In genomic region chr15:58142827-58143226, GRCh38 we compare ENCODE assay signal across 1 cellular context.
TF ChIP-seq lines count a peak whose summit lies in the region.

No MANE protein-coding gene starts in this region.

TF ChIP-seq in K562, 482 proteins besides CTCF, POLR2A, EP300 and RAD21 (continued from another document and continues in another):
- TF ChIP-seq FOXP4 (CRISPR knock-in tag; IDR thresholded peaks at IDR 0.05; ENCODE audit: borderline replicate concordance) (no peak), NRF1 (conservative IDR thresholded peaks at IDR 0.05 in 1 of 2, IDR thresholded peaks at IDR 0.05 in 1 of 2) (peak; percentile 7 to 17; a peak in 1 of 4 replicates), ESRRB (CRISPR knock-in tag; IDR thresholded peaks at IDR 0.05; ENCODE audit: borderline replicate concordance) (no peak), ZNF764 (CRISPR knock-in tag; IDR thresholded peaks at IDR 0.05; ENCODE audit: low read depth) (no peak), ZNF57 (CRISPR knock-in tag; IDR thresholded peaks at IDR 0.05) (no peak), SMAD3 (CRISPR knock-in tag; conservative IDR thresholded peaks at IDR 0.05) (no peak), SRSF7 (optimal IDR thresholded peaks at IDR 0.05; ENCODE audit: low read depth, low read length) (no peak), KAT2B (IDR thresholded peaks at IDR 0.05; ENCODE audit: low read depth, low read length) (no peak), CEBPG (CRISPR knock-in tag; IDR thresholded peaks at IDR 0.05) (peak; percentile 98), CEBPG (tag; conservative IDR thresholded peaks at IDR 0.05 in 1 of 2, IDR thresholded peaks at IDR 0.05 in 1 of 2) (peak; percentile 89 to 99), EGR1 (conservative IDR thresholded peaks at IDR 0.05) (no peak), ARHGAP35 (IDR thresholded peaks at IDR 0.05; ENCODE audit: partially characterized antibody) (no peak), ZNF551 (CRISPR knock-in tag; IDR thresholded peaks at IDR 0.05) (no peak), EP400 (IDR thresholded peaks at IDR 0.05) (peak; percentile 63), ZKSCAN1 (IDR thresholded peaks at IDR 0.05; ENCODE audit: low read depth, low read length) (no peak), ZNF165 (CRISPR knock-in tag; IDR thresholded peaks at IDR 0.05; ENCODE audit: borderline replicate concordance) (no peak), SMARCA5 (IDR thresholded peaks at IDR 0.05) (no peak), KAT8 (IDR thresholded peaks at IDR 0.05; ENCODE audit: low read depth) (no peak), OTX1 (CRISPR knock-in tag; IDR thresholded peaks at IDR 0.05) (no peak), SMARCC2 (IDR thresholded peaks at IDR 0.05; ENCODE audit: low read depth) (peak; percentile 17; the same call in 1 of the 2 replicates), CGGBP1 (CRISPR knock-in tag; IDR thresholded peaks at IDR 0.05) (no peak), XRCC5 (IDR thresholded peaks at IDR 0.05; ENCODE audit: low read depth, low read length) (no peak), FOXK1 (CRISPR knock-in tag; IDR thresholded peaks at IDR 0.05; ENCODE audit: borderline replicate concordance) (no peak), CBX5 (IDR thresholded peaks at IDR 0.05; ENCODE audit: borderline replicate concordance, low read depth) (no peak), PYGO2 (tag; IDR thresholded peaks at IDR 0.05) (no peak), TCF3 (CRISPR knock-in tag; IDR thresholded peaks at IDR 0.05) (no peak)
- TF ChIP-seq, protein P1, sequence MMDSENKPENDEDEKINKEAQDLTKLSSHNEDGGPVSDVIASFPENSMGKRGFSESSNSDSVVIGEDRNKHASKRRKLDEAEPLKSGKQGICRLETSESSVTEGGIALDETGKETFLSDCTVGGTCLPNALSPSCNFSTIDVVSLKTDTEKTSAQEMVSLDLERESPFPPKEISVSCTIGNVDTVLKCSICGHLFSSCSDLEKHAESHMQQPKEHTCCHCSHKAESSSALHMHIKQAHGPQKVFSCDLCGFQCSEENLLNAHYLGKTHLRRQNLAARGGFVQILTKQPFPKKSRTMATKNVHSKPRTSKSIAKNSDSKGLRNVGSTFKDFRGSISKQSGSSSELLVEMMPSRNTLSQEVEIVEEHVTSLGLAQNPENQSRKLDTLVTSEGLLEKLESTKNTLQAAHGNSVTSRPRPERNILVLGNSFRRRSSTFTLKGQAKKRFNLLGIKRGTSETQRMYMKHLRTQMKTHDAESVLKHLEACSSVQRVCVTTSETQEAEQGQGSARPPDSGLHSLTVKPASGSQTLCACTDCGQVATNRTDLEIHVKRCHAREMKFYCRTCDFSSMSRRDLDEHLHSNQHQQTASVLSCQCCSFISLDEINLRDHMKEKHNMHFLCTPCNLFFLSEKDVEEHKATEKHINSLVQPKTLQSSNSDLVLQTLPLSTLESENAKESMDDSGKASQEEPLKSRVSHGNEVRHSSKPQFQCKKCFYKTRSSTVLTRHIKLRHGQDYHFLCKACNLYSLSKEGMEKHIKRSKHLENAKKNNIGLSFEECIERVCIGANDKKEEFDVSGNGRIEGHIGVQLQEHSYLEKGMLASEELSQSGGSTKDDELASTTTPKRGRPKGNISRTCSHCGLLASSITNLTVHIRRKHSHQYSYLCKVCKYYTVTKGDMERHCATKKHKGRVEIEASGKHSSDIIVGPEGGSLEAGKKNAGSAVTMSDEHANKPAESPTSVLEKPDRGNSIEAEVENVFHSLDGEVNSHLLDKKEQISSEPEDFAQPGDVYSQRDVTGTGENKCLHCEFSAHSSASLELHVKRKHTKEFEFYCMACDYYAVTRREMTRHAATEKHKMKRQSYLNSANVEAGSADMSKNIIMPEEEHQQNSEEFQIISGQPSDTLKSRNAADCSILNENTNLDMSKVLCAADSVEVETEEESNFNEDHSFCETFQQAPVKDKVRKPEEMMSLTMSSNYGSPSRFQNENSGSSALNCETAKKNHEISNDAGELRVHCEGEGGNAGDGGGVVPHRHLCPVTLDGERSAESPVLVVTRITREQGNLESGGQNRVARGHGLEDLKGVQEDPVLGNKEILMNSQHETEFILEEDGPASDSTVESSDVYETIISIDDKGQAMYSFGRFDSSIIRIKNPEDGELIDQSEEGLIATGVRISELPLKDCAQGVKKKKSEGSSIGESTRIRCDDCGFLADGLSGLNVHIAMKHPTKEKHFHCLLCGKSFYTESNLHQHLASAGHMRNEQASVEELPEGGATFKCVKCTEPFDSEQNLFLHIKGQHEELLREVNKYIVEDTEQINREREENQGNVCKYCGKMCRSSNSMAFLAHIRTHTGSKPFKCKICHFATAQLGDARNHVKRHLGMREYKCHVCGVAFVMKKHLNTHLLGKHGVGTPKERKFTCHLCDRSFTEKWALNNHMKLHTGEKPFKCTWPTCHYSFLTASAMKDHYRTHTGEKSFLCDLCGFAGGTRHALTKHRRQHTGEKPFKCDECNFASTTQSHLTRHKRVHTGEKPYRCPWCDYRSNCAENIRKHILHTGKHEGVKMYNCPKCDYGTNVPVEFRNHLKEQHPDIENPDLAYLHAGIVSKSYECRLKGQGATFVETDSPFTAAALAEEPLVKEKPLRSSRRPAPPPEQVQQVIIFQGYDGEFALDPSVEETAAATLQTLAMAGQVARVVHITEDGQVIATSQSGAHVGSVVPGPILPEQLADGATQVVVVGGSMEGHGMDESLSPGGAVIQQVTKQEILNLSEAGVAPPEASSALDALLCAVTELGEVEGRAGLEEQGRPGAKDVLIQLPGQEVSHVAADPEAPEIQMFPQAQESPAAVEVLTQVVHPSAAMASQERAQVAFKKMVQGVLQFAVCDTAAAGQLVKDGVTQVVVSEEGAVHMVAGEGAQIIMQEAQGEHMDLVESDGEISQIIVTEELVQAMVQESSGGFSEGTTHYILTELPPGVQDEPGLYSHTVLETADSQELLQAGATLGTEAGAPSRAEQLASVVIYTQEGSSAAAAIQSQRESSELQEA (IDR thresholded peaks at IDR 0.05; ENCODE audit: low read depth): no peak
- TF ChIP-seq, protein P2, sequence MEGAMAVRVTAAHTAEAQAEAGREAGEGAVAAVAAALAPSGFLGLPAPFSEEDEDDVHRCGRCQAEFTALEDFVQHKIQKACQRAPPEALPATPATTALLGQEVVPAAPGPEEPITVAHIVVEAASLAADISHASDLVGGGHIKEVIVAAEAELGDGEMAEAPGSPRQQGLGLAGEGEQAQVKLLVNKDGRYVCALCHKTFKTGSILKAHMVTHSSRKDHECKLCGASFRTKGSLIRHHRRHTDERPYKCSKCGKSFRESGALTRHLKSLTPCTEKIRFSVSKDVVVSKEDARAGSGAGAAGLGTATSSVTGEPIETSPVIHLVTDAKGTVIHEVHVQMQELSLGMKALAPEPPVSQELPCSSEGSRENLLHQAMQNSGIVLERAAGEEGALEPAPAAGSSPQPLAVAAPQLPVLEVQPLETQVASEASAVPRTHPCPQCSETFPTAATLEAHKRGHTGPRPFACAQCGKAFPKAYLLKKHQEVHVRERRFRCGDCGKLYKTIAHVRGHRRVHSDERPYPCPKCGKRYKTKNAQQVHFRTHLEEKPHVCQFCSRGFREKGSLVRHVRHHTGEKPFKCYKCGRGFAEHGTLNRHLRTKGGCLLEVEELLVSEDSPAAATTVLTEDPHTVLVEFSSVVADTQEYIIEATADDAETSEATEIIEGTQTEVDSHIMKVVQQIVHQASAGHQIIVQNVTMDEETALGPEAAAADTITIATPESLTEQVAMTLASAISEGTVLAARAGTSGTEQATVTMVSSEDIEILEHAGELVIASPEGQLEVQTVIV (CRISPR knock-in tag; IDR thresholded peaks at IDR 0.05; ENCODE audit: borderline replicate concordance): no peak
- TF ChIP-seq, protein P3, sequence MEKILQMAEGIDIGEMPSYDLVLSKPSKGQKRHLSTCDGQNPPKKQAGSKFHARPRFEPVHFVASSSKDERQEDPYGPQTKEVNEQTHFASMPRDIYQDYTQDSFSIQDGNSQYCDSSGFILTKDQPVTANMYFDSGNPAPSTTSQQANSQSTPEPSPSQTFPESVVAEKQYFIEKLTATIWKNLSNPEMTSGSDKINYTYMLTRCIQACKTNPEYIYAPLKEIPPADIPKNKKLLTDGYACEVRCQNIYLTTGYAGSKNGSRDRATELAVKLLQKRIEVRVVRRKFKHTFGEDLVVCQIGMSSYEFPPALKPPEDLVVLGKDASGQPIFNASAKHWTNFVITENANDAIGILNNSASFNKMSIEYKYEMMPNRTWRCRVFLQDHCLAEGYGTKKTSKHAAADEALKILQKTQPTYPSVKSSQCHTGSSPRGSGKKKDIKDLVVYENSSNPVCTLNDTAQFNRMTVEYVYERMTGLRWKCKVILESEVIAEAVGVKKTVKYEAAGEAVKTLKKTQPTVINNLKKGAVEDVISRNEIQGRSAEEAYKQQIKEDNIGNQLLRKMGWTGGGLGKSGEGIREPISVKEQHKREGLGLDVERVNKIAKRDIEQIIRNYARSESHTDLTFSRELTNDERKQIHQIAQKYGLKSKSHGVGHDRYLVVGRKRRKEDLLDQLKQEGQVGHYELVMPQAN (IDR thresholded peaks at IDR 0.05; ENCODE audit: borderline replicate concordance): no peak
- TF ChIP-seq, protein P4, sequence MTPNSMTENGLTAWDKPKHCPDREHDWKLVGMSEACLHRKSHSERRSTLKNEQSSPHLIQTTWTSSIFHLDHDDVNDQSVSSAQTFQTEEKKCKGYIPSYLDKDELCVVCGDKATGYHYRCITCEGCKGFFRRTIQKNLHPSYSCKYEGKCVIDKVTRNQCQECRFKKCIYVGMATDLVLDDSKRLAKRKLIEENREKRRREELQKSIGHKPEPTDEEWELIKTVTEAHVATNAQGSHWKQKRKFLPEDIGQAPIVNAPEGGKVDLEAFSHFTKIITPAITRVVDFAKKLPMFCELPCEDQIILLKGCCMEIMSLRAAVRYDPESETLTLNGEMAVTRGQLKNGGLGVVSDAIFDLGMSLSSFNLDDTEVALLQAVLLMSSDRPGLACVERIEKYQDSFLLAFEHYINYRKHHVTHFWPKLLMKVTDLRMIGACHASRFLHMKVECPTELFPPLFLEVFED (CRISPR knock-in tag; conservative IDR thresholded peaks at IDR 0.05): no peak
- TF ChIP-seq, protein P5, sequence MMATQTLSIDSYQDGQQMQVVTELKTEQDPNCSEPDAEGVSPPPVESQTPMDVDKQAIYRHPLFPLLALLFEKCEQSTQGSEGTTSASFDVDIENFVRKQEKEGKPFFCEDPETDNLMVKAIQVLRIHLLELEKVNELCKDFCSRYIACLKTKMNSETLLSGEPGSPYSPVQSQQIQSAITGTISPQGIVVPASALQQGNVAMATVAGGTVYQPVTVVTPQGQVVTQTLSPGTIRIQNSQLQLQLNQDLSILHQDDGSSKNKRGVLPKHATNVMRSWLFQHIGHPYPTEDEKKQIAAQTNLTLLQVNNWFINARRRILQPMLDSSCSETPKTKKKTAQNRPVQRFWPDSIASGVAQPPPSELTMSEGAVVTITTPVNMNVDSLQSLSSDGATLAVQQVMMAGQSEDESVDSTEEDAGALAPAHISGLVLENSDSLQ (IDR thresholded peaks at IDR 0.05): peak; percentile 94
- TF ChIP-seq, protein P6, sequence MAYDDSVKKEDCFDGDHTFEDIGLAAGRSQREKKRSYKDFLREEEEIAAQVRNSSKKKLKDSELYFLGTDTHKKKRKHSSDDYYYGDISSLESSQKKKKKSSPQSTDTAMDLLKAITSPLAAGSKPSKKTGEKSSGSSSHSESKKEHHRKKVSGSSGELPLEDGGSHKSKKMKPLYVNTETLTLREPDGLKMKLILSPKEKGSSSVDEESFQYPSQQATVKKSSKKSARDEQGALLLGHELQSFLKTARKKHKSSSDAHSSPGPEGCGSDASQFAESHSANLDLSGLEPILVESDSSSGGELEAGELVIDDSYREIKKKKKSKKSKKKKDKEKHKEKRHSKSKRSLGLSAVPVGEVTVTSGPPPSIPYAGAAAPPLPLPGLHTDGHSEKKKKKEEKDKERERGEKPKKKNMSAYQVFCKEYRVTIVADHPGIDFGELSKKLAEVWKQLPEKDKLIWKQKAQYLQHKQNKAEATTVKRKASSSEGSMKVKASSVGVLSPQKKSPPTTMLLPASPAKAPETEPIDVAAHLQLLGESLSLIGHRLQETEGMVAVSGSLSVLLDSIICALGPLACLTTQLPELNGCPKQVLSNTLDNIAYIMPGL (CRISPR knock-in tag; IDR thresholded peaks at IDR 0.05): no peak
